In the genomic region with DNA sequence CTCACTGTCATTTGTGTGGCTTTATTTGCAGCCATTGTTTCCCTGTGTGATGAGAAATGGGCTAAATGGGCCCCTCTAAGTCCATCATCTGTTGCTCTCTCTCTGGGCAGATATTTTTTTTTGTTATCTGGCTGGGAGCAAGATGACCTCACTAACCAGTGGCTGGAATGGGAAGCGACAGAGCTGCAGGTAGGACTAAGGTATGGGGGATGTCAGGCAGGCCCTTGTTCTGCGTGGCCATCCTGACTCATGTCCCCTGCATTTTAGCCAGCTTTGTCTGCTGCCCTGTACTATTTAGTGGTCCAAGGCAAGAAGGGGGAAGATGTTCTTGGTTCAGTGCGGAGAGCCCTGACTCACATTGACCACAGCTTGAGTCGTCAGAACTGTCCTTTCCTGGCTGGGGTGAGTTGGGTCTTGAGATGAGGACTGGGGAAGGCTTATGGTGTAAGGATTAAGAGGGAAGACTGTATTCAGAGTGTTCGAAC, we compare ENCODE assay signal across 10 cellular contexts. TPM values are rescaled to one million over a fixed set of nuclear protein-coding genes. Genes with fewer than 3 reads are reported as not detected.
A peak's percentile ranks its signal among the peaks of the same experiment; 100 is the strongest.
DNase-seq lines count a peak whose midpoint lies in the region; ATAC-seq and TF ChIP-seq lines count a peak whose summit lies in the region.
"Had no signal": no experiment of that assay in that cellular context is flagged by ENCODE, and none has a peak within 500 bp of the region (broad histone marks: within the 10 kb centered on the region; RNA-seq: fewer than 3 reads in every experiment).

No MANE protein-coding gene starts in this region.

- no peaks in the 10 kb centered on the region for H3K27me3 ChIP-seq in suprapubic skin

- peak overlapping the region; percentile 99 for H3K4me3 Mint-ChIP-seq in activated naive CD4-positive, alpha-beta T cell treated with anti-CD3 and anti-CD28 coated beads, Interleukin-2, amount 50 U/mL, for 24 hours
- H3K4me3 Mint-ChIP-seq in immature natural killer cell, result peak overlapping the region; percentile 94 to 99 (median 97)

- H3K36me3 ChIP-seq in suprapubic skin, result peaks cover 37% of the 10 kb centered on the region

- WGBS in suprapubic skin, result 86% methylated on average over 5 of the region's 5 CpGs

- H3K4me1 Mint-ChIP-seq in activated naive CD4-positive, alpha-beta T cell treated with anti-CD3 and anti-CD28 coated beads, Interleukin-2, amount 50 U/mL, for 24 hours, result peaks cover 38% of the 10 kb centered on the region
- peaks cover 30 to 35% of the 10 kb centered on the region in 2 donors for H3K4me1 Mint-ChIP-seq in immature natural killer cell

- no peak for TF ChIP-seq CTCF in suprapubic skin (IDR thresholded peaks at IDR 0.05)

- peak overlapping the region; percentile 80 for H3K4me3 ChIP-seq in suprapubic skin

- H3K27me3 Mint-ChIP-seq in activated naive CD4-positive, alpha-beta T cell treated with anti-CD3 and anti-CD28 coated beads, Interleukin-2, amount 50 U/mL, for 24 hours, result no peaks in the 10 kb centered on the region
- H3K27me3 Mint-ChIP-seq in immature natural killer cell (ENCODE audit: low read depth in 3 of 3), result peaks cover 6 to 13% (median 9%) of the 10 kb centered on the region in 3 donors

- ATAC-seq in activated naive CD4-positive, alpha-beta T cell treated with anti-CD3 and anti-CD28 coated beads, Interleukin-2, amount 50 U/mL, for 72 hours, result peak in 1 of 2 donors; percentile 16
- ATAC-seq: mucosa of descending colon had no signal

- no peak for TF ChIP-seq POLR2A in suprapubic skin (IDR thresholded peaks at IDR 0.05)

- no peaks in the 10 kb centered on the region for H3K9me3 Mint-ChIP-seq in activated naive CD4-positive, alpha-beta T cell treated with anti-CD3 and anti-CD28 coated beads, Interleukin-2, amount 50 U/mL, for 24 hours
- no peaks in the 10 kb centered on the region for H3K9me3 Mint-ChIP-seq in activated naive CD4-positive, alpha-beta T cell treated with anti-CD3 and anti-CD28 coated beads, Interleukin-2, amount 50 U/mL, for 72 hours
- H3K9me3 Mint-ChIP-seq in immature natural killer cell, result no peaks in the 10 kb centered on the region

- H3K4me1 ChIP-seq in suprapubic skin, result peaks cover 17% of the 10 kb centered on the region

- peak overlapping the region; percentile 96 for H3K27ac Mint-ChIP-seq in activated naive CD4-positive, alpha-beta T cell treated with anti-CD3 and anti-CD28 coated beads, Interleukin-2, amount 50 U/mL, for 24 hours
- peak overlapping the region; percentile 95 to 98 for H3K27ac Mint-ChIP-seq in activated naive CD4-positive, alpha-beta T cell treated with anti-CD3 and anti-CD28 coated beads, Interleukin-2, amount 50 U/mL, for 72 hours
- peak overlapping the region; percentile 91 to 98 (median 96) for H3K27ac Mint-ChIP-seq in immature natural killer cell

- H3K27ac ChIP-seq in suprapubic skin, result no peak overlapping the region

- no peak for DNase-seq in activated naive CD4-positive, alpha-beta T cell treated with Interleukin-2 at 50 U/mL for 16 hours
- no peak for DNase-seq in activated naive CD4-positive, alpha-beta T cell treated with anti-CD3 and anti-CD28 coated beads, Interleukin-2, amount 50 U/mL, for 72 hours (ENCODE audit: low spot score in 2 of 2)
- no peak for DNase-seq in immature natural killer cell
- DNase-seq in suprapubic skin (ENCODE audit: low spot score in 2 of 2), result no peak
- no peak for DNase-seq in HUDEP-2 (lab: John Stamatoyannopoulos, UW; ENCODE audit: unreplicated experiment in 76 of 76)
- no peak for DNase-seq in hippocampal formation (lab: John Stamatoyannopoulos, UW)
- no peak for DNase-seq in stimulated activated CD8-positive, alpha-beta memory T cell treated with anti-CD3 and anti-CD28 coated beads, Interleukin-4, amount 100 ng/mL, for 48 hours
- DNase-seq: activated CD4-positive, alpha-beta T cell treated with anti-CD3 and anti-CD28 coated beads, Interleukin-2, amount 50 U/mL, for 4 hours had no signal

- peaks cover 27% of the 10 kb centered on the region for H3K36me3 Mint-ChIP-seq in activated naive CD4-positive, alpha-beta T cell treated with anti-CD3 and anti-CD28 coated beads, Interleukin-2, amount 50 U/mL, for 24 hours
- H3K36me3 Mint-ChIP-seq in activated naive CD4-positive, alpha-beta T cell treated with anti-CD3 and anti-CD28 coated beads, Interleukin-2, amount 50 U/mL, for 72 hours, result peaks cover 36 to 47% of the 10 kb centered on the region in 2 donors
- H3K36me3 Mint-ChIP-seq in immature natural killer cell, result peaks cover 7 to 27% (median 15%) of the 10 kb centered on the region in 3 donors

- no peaks in the 10 kb centered on the region for H3K9me3 ChIP-seq in suprapubic skin
- H3K9me3 ChIP-seq: mucosa of descending colon had no signal

- TF ChIP-seq EP300 in suprapubic skin (IDR thresholded peaks at IDR 0.05), result no peak

RNA-seq across cellular contexts. Expression of a gene that starts 1.3 kb away (rescaled TPM):
- total RNA-seq in activated naive CD4-positive, alpha-beta T cell treated with anti-CD3 and anti-CD28 coated beads, Interleukin-2, amount 50 U/mL, for 72 hours, result 100 to 1,000 TPM; 267 to 292 TPM
- polyA plus RNA-seq in immature natural killer cell, result 100 to 1,000 TPM; 100 to 158 (median 114) TPM
- 100 to 1,000 TPM in 1 of 4 donors, 10 to 100 TPM in 3; 55.7 to 203 (median 79.7) TPM for total RNA-seq in suprapubic skin

RNA-seq across cellular contexts. Expression of a gene that starts 9.5 kb away (rescaled TPM):
- 100 to 1,000 TPM; 151 to 195 TPM for total RNA-seq in activated naive CD4-positive, alpha-beta T cell treated with anti-CD3 and anti-CD28 coated beads, Interleukin-2, amount 50 U/mL, for 72 hours
- polyA plus RNA-seq in immature natural killer cell, result 100 to 1,000 TPM; 148 to 294 (median 163) TPM
- total RNA-seq in suprapubic skin, result 1 to 10 TPM; 5.4 to 7.4 (median 5.9) TPM

RNA-seq across cellular contexts. Expression of a gene that starts 29.6 kb away (rescaled TPM):
- total RNA-seq in activated naive CD4-positive, alpha-beta T cell treated with anti-CD3 and anti-CD28 coated beads, Interleukin-2, amount 50 U/mL, for 72 hours, result under 1 TPM in 1 of 2 donors, not detected in 1; 0.49 TPM
- under 1 TPM in 2 of 3 donors, not detected in 1; 0.33 to 0.40 TPM for polyA plus RNA-seq in immature natural killer cell
- total RNA-seq in suprapubic skin, result 1 to 10 TPM in 2 of 4 donors, under 1 TPM in 1, not detected in 1; 0.51 to 2.9 (median 2.0) TPM

RNA-seq across cellular contexts. Expression of a gene that starts 31.1 kb away (rescaled TPM):
- total RNA-seq in activated naive CD4-positive, alpha-beta T cell treated with anti-CD3 and anti-CD28 coated beads, Interleukin-2, amount 50 U/mL, for 72 hours, result 10 to 100 TPM; 24.9 to 79.8 TPM
- 10 to 100 TPM; 22.8 to 38.8 (median 29.4) TPM for polyA plus RNA-seq in immature natural killer cell
- total RNA-seq in suprapubic skin, result 10 to 100 TPM in 3 of 4 donors, 1 to 10 TPM in 1; 8.1 to 33.6 (median 14.4) TPM

RNA-seq across cellular contexts. Expression of a gene that starts 33.4 kb away (rescaled TPM):
- 10 to 100 TPM; 66.4 to 77.5 TPM for total RNA-seq in activated naive CD4-positive, alpha-beta T cell treated with anti-CD3 and anti-CD28 coated beads, Interleukin-2, amount 50 U/mL, for 72 hours
- 1 to 10 TPM; 1.8 to 5.5 (median 2.7) TPM for polyA plus RNA-seq in immature natural killer cell
- total RNA-seq in suprapubic skin, result 10 to 100 TPM; 24.4 to 92.9 (median 36.8) TPM

Comparison
In these comparisons a context has a peak if more than half of its experiments do, and no peak if none do; other contexts are left out.
1. RNA of a gene that starts 9.5 kb away (total RNA-seq): 151 to 195 TPM in activated naive CD4-positive, alpha-beta T cell treated with anti-CD3 and anti-CD28 coated beads, Interleukin-2, amount 50 U/mL, for 72 hours; 5.4 to 7.4 TPM in suprapubic skin; every median in the first group is over 10 times any median in the second.
2. Peak in every context shown above with its lines, with median percentiles within 50 percentile points of each other: H3K27ac Mint-ChIP-seq.